ENCODE assay signal across 20 cellular contexts in the genomic region with DNA sequence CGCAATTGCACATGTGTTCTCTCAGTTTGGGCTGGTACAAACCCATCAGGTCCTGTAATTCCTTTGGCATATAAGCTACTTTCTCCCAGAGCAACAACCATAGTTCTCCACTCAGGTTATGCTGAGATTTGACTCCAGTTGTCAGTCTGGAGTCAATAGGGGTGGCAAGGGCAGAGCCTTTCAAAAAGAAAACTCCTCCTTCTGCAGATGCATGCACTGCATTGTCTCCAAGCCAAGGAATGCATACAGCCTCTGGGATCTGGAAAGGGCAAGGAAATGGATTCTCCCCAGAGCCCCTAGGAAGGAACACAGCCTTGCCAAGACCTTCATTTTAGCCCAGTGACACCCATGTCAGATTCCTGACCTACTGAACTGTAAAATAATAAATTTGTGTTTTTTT. TPM values are rescaled to one million over a fixed set of nuclear protein-coding genes. Genes with fewer than 3 reads are reported as not detected.
DNase-seq lines count a peak whose midpoint lies in the region; ATAC-seq, FAIRE-seq and TF ChIP-seq lines count a peak whose summit lies in the region.
"Had no signal": no experiment of that assay in that cellular context is flagged by ENCODE, and none has a peak within 500 bp of the region (broad histone marks: within the 10 kb centered on the region; RNA-seq: fewer than 3 reads in every experiment).

No MANE protein-coding gene starts in this region.

- H2BK12ac ChIP-seq in H1 (ENCODE audit: low read depth, low read length) = no peak overlapping the region

- H3K9ac ChIP-seq in H1 (replicated peaks in 1 of 4; ENCODE audit: extremely low read depth in 1 of 4, low read depth in 3 of 4, low read length in 3 of 4) = no peak overlapping the region

- H2BK120ac ChIP-seq in H1 (replicated peaks; ENCODE audit: low read depth, low read length) = no peak overlapping the region

- DNase-seq in activated CD4-positive, alpha-beta memory T cell treated with anti-CD3 and anti-CD28 coated beads, Interleukin-2, amount 10 ng/mL, durations not matched to agents 7 days and 5 days = no peak
- no peak for DNase-seq in activated CD4-positive, alpha-beta memory T cell treated with anti-CD3 and anti-CD28 coated beads for 36 hours
- DNase-seq in GM23338 (ENCODE audit: low spot score) = peak; percentile 16
- DNase-seq in H1 (ENCODE audit: low read depth in 1 of 2, low spot score in 2 of 2) = no peak
- no peak for DNase-seq in natural killer cell
- DNase-seq in A673 (ENCODE audit: low spot score) = no peak
- DNase-seq in globus pallidus (ENCODE audit: low spot score) = no peak
- DNase-seq: BE2C; CD4-positive, alpha-beta memory T cell; HCEC 1CT; KG1; MV-4-11; NCI-H1694 treated with DMSO at 0.1 percent for 48 hours; NCI-H774; OCI-M1; SHP77 had no signal

- H3K9me3 ChIP-seq in H1 (ENCODE audit: insufficient read depth in 2 of 2, low read depth in 1 of 2, low read length in 1 of 2) = no peaks in the 10 kb centered on the region
- no peaks in the 10 kb centered on the region for H3K9me3 ChIP-seq in A673 (ENCODE audit: low read depth, low read length, poor library complexity, severe bottlenecking)
- H3K9me3 ChIP-seq: BE2C had no signal

- H3K4me3 Mint-ChIP-seq in activated CD4-positive, alpha-beta memory T cell treated with anti-CD3 and anti-CD28 coated beads, Interleukin-2, amount 10 ng/mL, durations not matched to agents 7 days and 5 days = no peak overlapping the region
- H3K4me3 Mint-ChIP-seq in activated CD4-positive, alpha-beta memory T cell treated with anti-CD3 and anti-CD28 coated beads for 36 hours = no peak overlapping the region
- no peak overlapping the region for H3K4me3 Mint-ChIP-seq in GM23338
- H3K4me3 Mint-ChIP-seq in natural killer cell = no peak overlapping the region

- H3K27me3 ChIP-seq in GM23338 (ENCODE audit: insufficient read depth) (no peaks in the 10 kb centered on the region), H1 (replicated peaks in 1 of 4; ENCODE audit: control insufficient read depth in 3 of 4, extremely low read depth in 1 of 4, insufficient read depth in 3 of 4, low read length in 3 of 4) (no peaks in the 10 kb centered on the region), A673 (replicated peaks; ENCODE audit: insufficient read depth, low read depth, low read length, poor library complexity) (peaks cover 19% of the 10 kb centered on the region)

- H3K27ac ChIP-seq in GM23338 (ENCODE audit: low read depth) (no peak overlapping the region), H1 (ENCODE audit: low read depth, low read length) (no peak overlapping the region), A673 (ENCODE audit: low read depth, low read length, poor library complexity, severe bottlenecking) (no peak overlapping the region)

- H3K36me3 ChIP-seq in GM23338 (ENCODE audit: insufficient read depth) (no peaks in the 10 kb centered on the region), H1 (ENCODE audit: control insufficient read depth in 2 of 4, insufficient read depth in 4 of 4, low read length in 3 of 4) (no peaks in the 10 kb centered on the region), A673 (ENCODE audit: insufficient read depth, low read length, poor library complexity, severe bottlenecking) (no peaks in the 10 kb centered on the region)
- H3K36me3 ChIP-seq: BE2C had no signal

- H3K9me2 ChIP-seq in GM23338 (ENCODE audit: insufficient read depth) = peaks cover 14% of the 10 kb centered on the region; the same call in 1 of the 2 replicates

- no peak overlapping the region for H3K14ac ChIP-seq in H1 (ENCODE audit: insufficient read length)

- H3K4me3 ChIP-seq in GM23338 (no peak overlapping the region), H1 (ENCODE audit: extremely low read depth in 1 of 4, insufficient read depth in 2 of 4, low read depth in 3 of 4, low read length in 4 of 4) (no peak overlapping the region), A673 (ENCODE audit: low read depth, low read length, poor library complexity, severe bottlenecking) (no peak overlapping the region)

- no peak overlapping the region for H4K5ac ChIP-seq in H1 (ENCODE audit: insufficient read length, low read depth, low read length)

- H3F3A ChIP-seq in GM23338 (replicated peaks; ENCODE audit: low read depth) = no peaks in the 10 kb centered on the region

- no peak overlapping the region for H3K4ac ChIP-seq in H1 (replicated peaks; ENCODE audit: insufficient read length, low read depth, low read length)

- no peak for TF ChIP-seq EP300 in H1 (IDR thresholded peaks at IDR 0.05; ENCODE audit: borderline replicate concordance in 1 of 2, low read depth in 2 of 2, low read length in 2 of 2)

- no peak overlapping the region for H4K8ac ChIP-seq in H1 (ENCODE audit: extremely low read depth, insufficient read depth, low read length)

- peak; percentile 75 for ATAC-seq in GM23338
- no peak for ATAC-seq in natural killer cell
- no peak for ATAC-seq in GM18868 (IDR thresholded peaks at IDR 0.05; ENCODE audit: unreplicated experiment)

- no peaks in the 10 kb centered on the region for H3K79me2 ChIP-seq in GM23338 (replicated peaks; ENCODE audit: insufficient read depth)
- no peaks in the 10 kb centered on the region for H3K79me2 ChIP-seq in H1 (ENCODE audit: control insufficient read depth in 1 of 2, insufficient read depth in 2 of 2, low read length in 2 of 2)

- no peaks in the 10 kb centered on the region for H3K27me3 Mint-ChIP-seq in activated CD4-positive, alpha-beta memory T cell treated with anti-CD3 and anti-CD28 coated beads, Interleukin-2, amount 10 ng/mL, durations not matched to agents 7 days and 5 days
- no peaks in the 10 kb centered on the region for H3K27me3 Mint-ChIP-seq in activated CD4-positive, alpha-beta memory T cell treated with anti-CD3 and anti-CD28 coated beads for 36 hours
- H3K27me3 Mint-ChIP-seq in GM23338 (ENCODE audit: insufficient read depth, low read depth, poor library complexity) = peaks cover 3% of the 10 kb centered on the region
- no peaks in the 10 kb centered on the region for H3K27me3 Mint-ChIP-seq in natural killer cell (ENCODE audit: low read depth in 2 of 2)
- H3K27me3 Mint-ChIP-seq: CD4-positive, alpha-beta memory T cell had no signal

- H3K27ac Mint-ChIP-seq in activated CD4-positive, alpha-beta memory T cell treated with anti-CD3 and anti-CD28 coated beads, Interleukin-2, amount 10 ng/mL, durations not matched to agents 7 days and 5 days = peak overlapping the region; percentile 41
- no peak overlapping the region for H3K27ac Mint-ChIP-seq in activated CD4-positive, alpha-beta memory T cell treated with anti-CD3 and anti-CD28 coated beads for 36 hours
- H3K27ac Mint-ChIP-seq in GM23338 = no peak overlapping the region
- peak overlapping the region; percentile 3 to 10 for H3K27ac Mint-ChIP-seq in natural killer cell

- no TSS peak for BruUV-seq in A673 (replicated peaks; lab: Mats Ljungman, UMichigan)

- H2BK15ac ChIP-seq in H1 (ENCODE audit: low read length) = no peak overlapping the region

- no peak overlapping the region for H2BK20ac ChIP-seq in H1 (ENCODE audit: low read length)

- H2AK5ac ChIP-seq in H1 (ENCODE audit: low read depth, low read length) = no peak overlapping the region

- no peak overlapping the region for H3K18ac ChIP-seq in H1 (ENCODE audit: extremely low read depth, low read length)

- no peak overlapping the region for H2BK5ac ChIP-seq in H1 (ENCODE audit: low read depth, low read length)

- H3K9me3 Mint-ChIP-seq in activated CD4-positive, alpha-beta memory T cell treated with anti-CD3 and anti-CD28 coated beads, Interleukin-2, amount 10 ng/mL, durations not matched to agents 7 days and 5 days = peaks cover 13% of the 10 kb centered on the region
- H3K9me3 Mint-ChIP-seq in activated CD4-positive, alpha-beta memory T cell treated with anti-CD3 and anti-CD28 coated beads for 36 hours = no peaks in the 10 kb centered on the region
- H3K9me3 Mint-ChIP-seq in GM23338 (no peaks in the 10 kb centered on the region), natural killer cell (no peaks in the 10 kb centered on the region)

- H3K36me3 Mint-ChIP-seq in activated CD4-positive, alpha-beta memory T cell treated with anti-CD3 and anti-CD28 coated beads, Interleukin-2, amount 10 ng/mL, durations not matched to agents 7 days and 5 days (ENCODE audit: low read depth) = peaks cover 37% of the 10 kb centered on the region
- H3K36me3 Mint-ChIP-seq in activated CD4-positive, alpha-beta memory T cell treated with anti-CD3 and anti-CD28 coated beads for 36 hours = no peaks in the 10 kb centered on the region
- H3K36me3 Mint-ChIP-seq in GM23338 (ENCODE audit: low read depth) = no peaks in the 10 kb centered on the region
- H3K36me3 Mint-ChIP-seq in natural killer cell = no peaks in the 10 kb centered on the region
- H3K36me3 Mint-ChIP-seq: CD4-positive, alpha-beta memory T cell had no signal

- H3K4me2 ChIP-seq in GM23338 (no peak overlapping the region), H1 (ENCODE audit: insufficient read depth in 1 of 2, low read depth in 2 of 2, low read length in 2 of 2) (no peak overlapping the region)

- peak overlapping the region; percentile 33; the same call in 1 of the 2 replicates for H2AFZ ChIP-seq in GM23338
- H2AFZ ChIP-seq in H1 (ENCODE audit: low read length) = peak overlapping the region; percentile 16; the same call in 1 of the 2 replicates

- WGBS in H1 (ENCODE audit: extremely low coverage in 1 of 2, insufficient coverage in 1 of 2, insufficient read length in 1 of 2, insufficient replicate concordance in 2 of 2, low coverage in 1 of 2, low lambda C conversion rate in 2 of 2, missing lambda C conversion rate in 1 of 2), 2 experiments = 77% methylated on average over 1 of the region's 1 CpG; no CpG with 5 or more reads in 1 of the 2 experiments

- H3K79me1 ChIP-seq in H1 (ENCODE audit: low read depth, low read length) = no peaks in the 10 kb centered on the region

- H4K20me1 ChIP-seq in GM23338 (replicated peaks; ENCODE audit: insufficient read depth) (no peaks in the 10 kb centered on the region), H1 (replicated peaks in 1 of 2; ENCODE audit: control insufficient read depth in 1 of 2, insufficient read depth in 2 of 2, low read length in 2 of 2) (no peaks in the 10 kb centered on the region)

- CTCF ChIA-PET in activated CD4-positive, alpha-beta memory T cell treated with anti-CD3 and anti-CD28 coated beads, Interleukin-2, amount 10 ng/mL, durations not matched to agents 7 days and 5 days (lab: Charles Lee) = interaction anchor here (1.1 to 2.3 kb wide), 5 partner anchors 10 to 168 kb away, joined by 3 to 11 read pairs (median 3); no protein-coding TSS in a partner anchor
- CTCF ChIA-PET in activated CD4-positive, alpha-beta memory T cell treated with anti-CD3 and anti-CD28 coated beads for 36 hours (lab: Charles Lee) = interaction anchor here (1.5 to 1.8 kb wide), 3 partner anchors 34 to 165 kb away, joined by 4 to 6 read pairs (median 4); no protein-coding TSS in a partner anchor
- CTCF ChIA-PET in H1 (lab: Charles Lee; ENCODE audit: partially characterized antibody) = interaction anchor here (1.7 to 2.1 kb wide), 2 partner anchors 34 to 128 kb away, joined by 4 to 6 read pairs; no protein-coding TSS in a partner anchor
- CTCF ChIA-PET in A673 (lab: Charles Lee) = no interaction called here

- no peak for TF ChIP-seq CTCF in GM23338 (conservative IDR thresholded peaks at IDR 0.05; ENCODE audit: low read depth in 2 of 2)
- no peak for TF ChIP-seq CTCF in H1 (IDR thresholded peaks at IDR 0.05; ENCODE audit: control extremely low read depth in 1 of 3, insufficient read depth in 1 of 3, low read depth in 1 of 3, low read length in 3 of 3)
- no peak for TF ChIP-seq CTCF in natural killer cell (IDR thresholded peaks at IDR 0.05)
- no peak for TF ChIP-seq CTCF in A673 (conservative IDR thresholded peaks at IDR 0.05; ENCODE audit: low read depth, low read length)

- TF ChIP-seq RAD21 in H1 (IDR thresholded peaks at IDR 0.05 in 1 of 2, conservative IDR thresholded peaks at IDR 0.05 in 1 of 2; ENCODE audit: low read depth in 2 of 2, low read length in 2 of 2) = no peak

- H3K23ac ChIP-seq in H1 (ENCODE audit: insufficient read length) = no peak overlapping the region

- H3K56ac ChIP-seq in H1 (replicated peaks; ENCODE audit: insufficient read length, low read depth, low read length) = no peak overlapping the region

- no peak overlapping the region for H4K91ac ChIP-seq in H1 (replicated peaks; ENCODE audit: insufficient read length, low read length)

- TF ChIP-seq POLR2A in H1 (IDR thresholded peaks at IDR 0.05; ENCODE audit: control extremely low read depth in 1 of 2, low read depth in 2 of 2, low read length in 2 of 2) = no peak

- intact Hi-C loops in activated CD4-positive, alpha-beta memory T cell treated with anti-CD3 and anti-CD28 coated beads for 36 hours (cut with micrococcal nuclease) = loop anchor here (5.0 kb wide), 1 partner anchor 71 kb away; no protein-coding TSS in a partner anchor
- intact Hi-C loops in natural killer cell (cut with micrococcal nuclease) (no loop called here), A673 (cut with micrococcal nuclease; ENCODE audit: unreplicated experiment) (no loop called here)

- 0 out of 2 replicates have a peak, but pooled peaks cover 1% of the 10 kb centered on the region for H3K23me2 ChIP-seq in H1 (ENCODE audit: low read depth, low read length)

- no peak for FAIRE-seq in H1 (lab: Jason Lieb, UNC)

- H3K4me1 ChIP-seq in GM23338 (ENCODE audit: insufficient read depth) (no peaks in the 10 kb centered on the region), H1 (replicated peaks in 1 of 4; ENCODE audit: control insufficient read depth in 3 of 4, insufficient read depth in 4 of 4, low read length in 3 of 4) (no peaks in the 10 kb centered on the region), A673 (ENCODE audit: insufficient read depth, low read length, poor library complexity, severe bottlenecking) (no peaks in the 10 kb centered on the region)
- H3K4me1 ChIP-seq: BE2C had no signal

- peaks cover 58% of the 10 kb centered on the region for H3K4me1 Mint-ChIP-seq in activated CD4-positive, alpha-beta memory T cell treated with anti-CD3 and anti-CD28 coated beads, Interleukin-2, amount 10 ng/mL, durations not matched to agents 7 days and 5 days
- peaks cover 41% of the 10 kb centered on the region for H3K4me1 Mint-ChIP-seq in activated CD4-positive, alpha-beta memory T cell treated with anti-CD3 and anti-CD28 coated beads for 36 hours (ENCODE audit: low read depth)
- no peaks in the 10 kb centered on the region for H3K4me1 Mint-ChIP-seq in GM23338
- H3K4me1 Mint-ChIP-seq in natural killer cell = peaks cover 59 to 60% of the 10 kb centered on the region in 2 donors

- POLR2A ChIA-PET in activated CD4-positive, alpha-beta memory T cell treated with anti-CD3 and anti-CD28 coated beads, Interleukin-2, amount 10 ng/mL, durations not matched to agents 7 days and 5 days (lab: Charles Lee) = interaction anchor here (1.2 to 5.3 kb wide), 6 partner anchors 9 to 75 kb away, joined by 3 to 64 read pairs (median 24); partner anchors contain the start of gene GZMA
- POLR2A ChIA-PET in activated CD4-positive, alpha-beta memory T cell treated with anti-CD3 and anti-CD28 coated beads for 36 hours (lab: Charles Lee) = interaction anchor here (1.5 to 2.5 kb wide), 2 partner anchors 35 to 169 kb away, joined by 4 to 5 read pairs; no protein-coding TSS in a partner anchor
- POLR2A ChIA-PET in H1 (lab: Charles Lee; ENCODE audit: partially characterized antibody) = no interaction called here
- POLR2A ChIA-PET in A673 (lab: Charles Lee; ENCODE audit: low non-redundant PET) = no interaction called here

RNA-seq across cellular contexts. Expression of gene GZMA, which starts 31.0 kb away (rescaled TPM):
- total RNA-seq in activated CD4-positive, alpha-beta memory T cell treated with anti-CD3 and anti-CD28 coated beads, Interleukin-2, amount 10 ng/mL, durations not matched to agents 7 days and 5 days = 1,000 to 10,000 TPM; 1,058 to 1,099 TPM
- total RNA-seq in activated CD4-positive, alpha-beta memory T cell treated with anti-CD3 and anti-CD28 coated beads for 36 hours = 10 to 100 TPM; 13.7 to 16.9 TPM
- total RNA-seq in GM23338 (2014; rRNA removed; shearing (Covaris generic)) = not detected in 2 replicates
- polyA plus RNA-seq in GM23338 (2016; fragmentation: Nextera tagmentation; extraction: Ambion mirVana) (not detected in 2 replicates), H1 (2011; rRNA removed) (not detected in 2 replicates)
- not detected in 2 replicates for total RNA-seq in H1 (2021; fragmentation: NEBNext Ultra II Directional; extraction: Animal tissue kit (Norgen Biotek cat#: 25700))
- polyA plus RNA-seq in H1 (2011; cell fraction: cytosol; rRNA removed) = not detected
- not detected for polyA plus RNA-seq in H1 (2011; cell fraction: nucleus; rRNA removed)
- not detected in 4 replicates for polyA plus RNA-seq in H1 (2012, experiment 1 of 2)
- polyA plus RNA-seq in H1 (2012, experiment 2 of 2) = not detected
- polyA plus RNA-seq in H1 (2013, experiment 1 of 2) = not detected
- not detected for polyA plus RNA-seq in H1 (2013, experiment 2 of 2)
- polyA minus RNA-seq in H1 (2011; rRNA and poly(A)+ RNA removed) = not detected in 2 replicates
- not detected for polyA minus RNA-seq in H1 (2011; cell fraction: cytosol; rRNA and poly(A)+ RNA removed)
- not detected for polyA minus RNA-seq in H1 (2011; cell fraction: nucleus; rRNA and poly(A)+ RNA removed)
- total RNA-seq in natural killer cell (100 to 1,000 TPM; 530 to 621 (median 590) TPM), A673 (2021) (not detected in 2 replicates)
- total RNA-seq: A172, HT-29, NCI-H460 had no signal

RNA-seq across cellular contexts. Expression of gene GZMK, which starts 47.4 kb away (rescaled TPM):
- 10 to 100 TPM; 14.5 to 14.7 TPM for total RNA-seq in activated CD4-positive, alpha-beta memory T cell treated with anti-CD3 and anti-CD28 coated beads, Interleukin-2, amount 10 ng/mL, durations not matched to agents 7 days and 5 days
- total RNA-seq in activated CD4-positive, alpha-beta memory T cell treated with anti-CD3 and anti-CD28 coated beads for 36 hours = 1 to 10 TPM; 1.8 TPM
- not detected in 2 replicates for total RNA-seq in GM23338 (2014; rRNA removed; shearing (Covaris generic))
- polyA plus RNA-seq in GM23338 (2016; fragmentation: Nextera tagmentation; extraction: Ambion mirVana) (not detected in 2 replicates), H1 (2011; rRNA removed) (not detected in 2 replicates)
- not detected in 2 replicates for total RNA-seq in H1 (2021; fragmentation: NEBNext Ultra II Directional; extraction: Animal tissue kit (Norgen Biotek cat#: 25700))
- polyA plus RNA-seq in H1 (2011; cell fraction: cytosol; rRNA removed) = not detected
- polyA plus RNA-seq in H1 (2011; cell fraction: nucleus; rRNA removed) = not detected
- not detected in 4 replicates for polyA plus RNA-seq in H1 (2012, experiment 1 of 2)
- polyA plus RNA-seq in H1 (2012, experiment 2 of 2) = not detected
- polyA plus RNA-seq in H1 (2013, experiment 1 of 2) = not detected
- polyA plus RNA-seq in H1 (2013, experiment 2 of 2) = not detected
- not detected in 2 replicates for polyA minus RNA-seq in H1 (2011; rRNA and poly(A)+ RNA removed)
- polyA minus RNA-seq in H1 (2011; cell fraction: cytosol; rRNA and poly(A)+ RNA removed) = not detected
- not detected for polyA minus RNA-seq in H1 (2011; cell fraction: nucleus; rRNA and poly(A)+ RNA removed)
- total RNA-seq in natural killer cell (10 to 100 TPM; 24.5 to 40.9 (median 30.3) TPM), A673 (2021) (not detected in 2 replicates)
- total RNA-seq: A172, HT-29, NCI-H460 had no signal

Comparison
In these comparisons a context has a peak if more than half of its experiments do, and no peak if none do; other contexts are left out.
1. H3K27ac Mint-ChIP-seq: peak in activated CD4-positive, alpha-beta memory T cell treated with anti-CD3 and anti-CD28 coated beads, Interleukin-2, amount 10 ng/mL, durations not matched to agents 7 days and 5 days (single experiment) and natural killer cell (2 of 2); none in activated CD4-positive, alpha-beta memory T cell treated with anti-CD3 and anti-CD28 coated beads for 36 hours (single experiment) and GM23338 (single experiment).
2. RNA of gene GZMA, which starts 31.0 kb away (total RNA-seq): 1,058 to 1,099 TPM in activated CD4-positive, alpha-beta memory T cell treated with anti-CD3 and anti-CD28 coated beads, Interleukin-2, amount 10 ng/mL, durations not matched to agents 7 days and 5 days and 530 to 621 TPM in natural killer cell; 13.7 to 16.9 TPM in activated CD4-positive, alpha-beta memory T cell treated with anti-CD3 and anti-CD28 coated beads for 36 hours, not detected in GM23338, not detected in H1 and not detected in A673; every median in the first group is over 10 times any median in the second.
3. RNA of gene GZMK, which starts 47.4 kb away (total RNA-seq): 24.5 to 40.9 TPM in natural killer cell and 14.5 to 14.7 TPM in activated CD4-positive, alpha-beta memory T cell treated with anti-CD3 and anti-CD28 coated beads, Interleukin-2, amount 10 ng/mL, durations not matched to agents 7 days and 5 days; 1.8 TPM in activated CD4-positive, alpha-beta memory T cell treated with anti-CD3 and anti-CD28 coated beads for 36 hours, not detected in GM23338, not detected in H1 and not detected in A673; every median in the first group is over 4 times any median in the second.
4. POLR2A ChIA-PET loops: an anchor here in activated CD4-positive, alpha-beta memory T cell treated with anti-CD3 and anti-CD28 coated beads, Interleukin-2, amount 10 ng/mL, durations not matched to agents 7 days and 5 days (1.2 to 5.3 kb wide) and activated CD4-positive, alpha-beta memory T cell treated with anti-CD3 and anti-CD28 coated beads for 36 hours (1.5 to 2.5 kb wide); none called in H1 and A673.